23 cellular contexts compared by ENCODE assay signal in genomic region chr16:19776147-19776546, GRCh38. TPM values are rescaled to one million over a fixed set of nuclear protein-coding genes. Genes with fewer than 3 reads are reported as not detected.
DNase-seq lines count a peak whose midpoint lies in the region; ATAC-seq and TF ChIP-seq lines count a peak whose summit lies in the region.
"Had no signal": no experiment of that assay in that cellular context is flagged by ENCODE, and none has a peak within 500 bp of the region (broad histone marks: within the 10 kb centered on the region; RNA-seq: fewer than 3 reads in every experiment).

No MANE protein-coding gene starts in this region.

- TF ChIP-seq CTCF in MM.1S (IDR thresholded peaks at IDR 0.05; ENCODE audit: low read length), result no peak
- no peak for TF ChIP-seq CTCF in osteoblast (IDR thresholded peaks at IDR 0.05; ENCODE audit: extremely low read depth, low read depth, low read length)
- no peak for TF ChIP-seq CTCF in testis (IDR thresholded peaks at IDR 0.05)

- H3K4me3 ChIP-seq in MM.1S (ENCODE audit: low read length) (peak overlapping the region; percentile 32), osteoblast (ENCODE audit: insufficient read depth, low read length) (no peak overlapping the region), testis (no peak overlapping the region)
- H3K4me3 ChIP-seq: PC-9, SK-N-MC had no signal

- intact Hi-C loops in testis (cut with DNase I; ENCODE audit: low total_unique reads), result no loop called here

- H3K36me3 ChIP-seq in MM.1S (replicated peaks; ENCODE audit: insufficient read depth, low read length), result no peaks in the 10 kb centered on the region
- H3K36me3 ChIP-seq in osteoblast (ENCODE audit: insufficient read depth, low read length), result no peaks in the 10 kb centered on the region
- H3K36me3 ChIP-seq in testis (ENCODE audit: low read depth, missing control alignments), result no peaks in the 10 kb centered on the region

- H3F3A ChIP-seq in MM.1S (ENCODE audit: insufficient read depth, low read length), result peaks cover 19% of the 10 kb centered on the region

- H3K9me3 ChIP-seq in MM.1S (replicated peaks; ENCODE audit: insufficient read depth, low read length), result no peaks in the 10 kb centered on the region
- H3K9me3 ChIP-seq in osteoblast (ENCODE audit: low read depth, low read length), result no peaks in the 10 kb centered on the region
- no peaks in the 10 kb centered on the region for H3K9me3 ChIP-seq in testis

- peaks cover 7% of the 10 kb centered on the region for H3K4me1 ChIP-seq in MM.1S (ENCODE audit: low read length)
- H3K4me1 ChIP-seq in osteoblast (ENCODE audit: insufficient read depth, low read length), result no peaks in the 10 kb centered on the region
- no peaks in the 10 kb centered on the region for H3K4me1 ChIP-seq in testis

- H3K79me2 ChIP-seq in MM.1S (ENCODE audit: low read length), result no peaks in the 10 kb centered on the region
- H3K79me2 ChIP-seq in osteoblast (ENCODE audit: insufficient read depth, low read length), result no peaks in the 10 kb centered on the region

- H3K27me3 ChIP-seq in MM.1S (replicated peaks; ENCODE audit: insufficient read depth, low read length) (no peaks in the 10 kb centered on the region), osteoblast (ENCODE audit: insufficient read depth, low read length) (no peaks in the 10 kb centered on the region), testis (no peaks in the 10 kb centered on the region)

- H3K27ac ChIP-seq in MM.1S (ENCODE audit: low read length) (peak overlapping the region; percentile 83), caudate nucleus (ENCODE audit: low read depth, low read length) (peak overlapping the region; percentile 48), osteoblast (ENCODE audit: low read depth, low read length) (no peak overlapping the region), testis (no peak overlapping the region)
- H3K27ac ChIP-seq: PC-9, SK-N-MC had no signal

- no peak for TF ChIP-seq POLR2A in testis (IDR thresholded peaks at IDR 0.05)

- H2AFZ ChIP-seq in MM.1S (ENCODE audit: low read length) (peak overlapping the region; percentile 56), osteoblast (ENCODE audit: low read length) (no peak overlapping the region)
- H2AFZ ChIP-seq: PC-9 had no signal

- WGBS in testis, 2 donors, result 87 to 94% methylated on average over 3 of the region's 3 CpGs

- H4K20me1 ChIP-seq in MM.1S (ENCODE audit: insufficient read depth, low read length) (no peaks in the 10 kb centered on the region), osteoblast (ENCODE audit: insufficient read depth, low read length) (no peaks in the 10 kb centered on the region)

- DNase-seq in NCI-H2107 treated with DMSO at 0.1 percent for 48 hours (lab: John Stamatoyannopoulos, UW; ENCODE audit: unreplicated experiment), result peak; percentile 73
- DNase-seq in NCI-H2107 (lab: John Stamatoyannopoulos, UW), result no peak
- DNase-seq in MM.1S, result peak; percentile 63
- peak in 1 of 61 donors; percentile 3 for DNase-seq in caudate nucleus (lab: John Stamatoyannopoulos, UW)
- peak; percentile 9 for DNase-seq in osteoblast (ENCODE audit: insufficient read length, low spot score, missing footprints)
- DNase-seq in testis, result no peak
- DNase-seq in SK-N-DZ (ENCODE audit: low spot score), result no peak
- DNase-seq: 8988T; ACHN; CD4-positive, alpha-beta T cell; GDM1; Karpas-422; NCI-H1694 treated with DMSO at 0.1 percent for 48 hours; NCI-H2081; NCI-H446 treated with DMSO at 0.1 percent for 48 hours; NCI-H526; NCI-H82; NK-92 treated with Interleukin-12 subunit alpha and Interleukin-12 subunit beta, amount 100 ng/mL, for 24 hours; PC-9; SHP77 had no signal

- H3K4me2 ChIP-seq in MM.1S (ENCODE audit: low read depth, low read length) (peak overlapping the region; percentile 46; the same call in 1 of the 2 replicates), osteoblast (ENCODE audit: insufficient read depth, low read length) (no peak overlapping the region)
- H3K4me2 ChIP-seq: PC-9 had no signal

- ATAC-seq in HG03095 (IDR thresholded peaks at IDR 0.05; ENCODE audit: unreplicated experiment), result no peak
- ATAC-seq: HepG2 had no signal

- H3K9me2 ChIP-seq in MM.1S (replicated peaks; ENCODE audit: insufficient read depth, low read length), result no peaks in the 10 kb centered on the region

- H3K9ac ChIP-seq in MM.1S (ENCODE audit: low read length), result peak overlapping the region; percentile 52

RNA-seq across cellular contexts. Expression of gene IQCK, which starts 58.1 kb away (rescaled TPM):
- 8.7 and 9.4 TPM in 2 replicates for total RNA-seq in osteoblast
- 10 to 100 TPM; 77.8 to 91.3 TPM for total RNA-seq in testis
- polyA plus RNA-seq in testis (ENCODE audit: insufficient read depth, low read depth, low replicate concordance), result 102 TPM
- polyA plus RNA-seq in SK-N-DZ (2014; cell fraction: cytosol; rRNA removed), result 5.8 and 7.0 TPM in 2 replicates
- 7.5 and 13.1 TPM in 2 replicates for polyA plus RNA-seq in SK-N-DZ (2014; cell fraction: nucleus; rRNA removed)

RNA-seq across cellular contexts. Expression of gene KNOP1, which starts 58.1 kb away (rescaled TPM):
- total RNA-seq in osteoblast, result 10.1 and 15.3 TPM in 2 replicates
- total RNA-seq in testis, result 10 to 100 TPM; 25.3 to 26.8 TPM
- polyA plus RNA-seq in testis (ENCODE audit: insufficient read depth, low read depth, low replicate concordance), result 22.4 TPM
- polyA plus RNA-seq in SK-N-DZ (2014; cell fraction: cytosol; rRNA removed), result 29.6 and 40.8 TPM in 2 replicates
- 27.0 and 29.2 TPM in 2 replicates for polyA plus RNA-seq in SK-N-DZ (2014; cell fraction: nucleus; rRNA removed)

Comparison
In these comparisons a context has a peak if more than half of its experiments do, and no peak if none do; other contexts are left out.
1. DNase-seq: peak in NCI-H2107 treated with DMSO at 0.1 percent for 48 hours (single experiment), MM.1S (single experiment) and osteoblast (single experiment); none in NCI-H2107 (single experiment), testis (single experiment) and SK-N-DZ (single experiment).
2. H3K27ac ChIP-seq: peak in MM.1S (single experiment) and caudate nucleus (single experiment); none in osteoblast (single experiment) and testis (0 of 2).